13 cellular contexts compared by ENCODE assay signal in genomic region chr2:241308832-241309500, GRCh38. TPM values are rescaled to one million over a fixed set of nuclear protein-coding genes. Genes with fewer than 3 reads are reported as not detected.
A peak's percentile ranks its signal among the peaks of the same experiment; 100 is the strongest.
DNase-seq lines count a peak whose midpoint lies in the region; ATAC-seq, FAIRE-seq and TF ChIP-seq lines count a peak whose summit lies in the region.
"Had no signal": no experiment of that assay in that cellular context is flagged by ENCODE, and none has a peak within 500 bp of the region (broad histone marks: within the 10 kb centered on the region; RNA-seq: fewer than 3 reads in every experiment).

No MANE protein-coding gene starts in this region.

- no peaks in the 10 kb centered on the region for H3K23me2 ChIP-seq in H1 (ENCODE audit: low read depth, low read length)

- peak; percentile 11; the same call in 1 of the 2 replicates for ATAC-seq in Panc1
- ATAC-seq: gastroesophageal sphincter had no signal

- H4K12ac ChIP-seq in trophoblast cell (ENCODE audit: low read depth, low read length) = no peak overlapping the region

- H3K79me1 ChIP-seq in H1 (ENCODE audit: low read depth, low read length) = peaks cover 12% of the 10 kb centered on the region
- no peaks in the 10 kb centered on the region for H3K79me1 ChIP-seq in trophoblast cell (ENCODE audit: low read length)

- TF ChIP-seq CTCF in Panc1 (IDR thresholded peaks at IDR 0.05) (no peak), H1 (IDR thresholded peaks at IDR 0.05; ENCODE audit: control extremely low read depth in 1 of 3, insufficient read depth in 1 of 3, low read depth in 1 of 3, low read length in 3 of 3) (no peak), sigmoid colon (IDR thresholded peaks at IDR 0.05) (no peak)

- no peak overlapping the region for H3K4ac ChIP-seq in H1 (replicated peaks; ENCODE audit: insufficient read length, low read depth, low read length)
- peak overlapping the region; percentile 68 for H3K4ac ChIP-seq in trophoblast cell (ENCODE audit: low read depth, low read length)

- H3K18ac ChIP-seq in H1 (ENCODE audit: extremely low read depth, low read length) = no peak overlapping the region
- H3K18ac ChIP-seq in trophoblast cell (ENCODE audit: low read length) = no peak overlapping the region

- CTCF ChIA-PET in Panc1 (lab: Charles Lee) = no interaction called here
- CTCF ChIA-PET in H1 (lab: Charles Lee; ENCODE audit: partially characterized antibody) = no interaction called here

- FAIRE-seq in H1 (lab: Jason Lieb, UNC) = no peak
- FAIRE-seq: islet of Langerhans had no signal

- intact Hi-C loops in Panc1 (cut with micrococcal nuclease; ENCODE audit: unreplicated experiment) (no loop called here), sigmoid colon (cut with DNase I) (no loop called here)

- POLR2A ChIA-PET in Panc1 (lab: Charles Lee) (no interaction called here), H1 (lab: Charles Lee; ENCODE audit: partially characterized antibody) (interaction anchor here (0.6 to 1.0 kb wide), 3 partner anchors 8 to 31 kb away, joined by 3 to 4 read pairs (median 3); no protein-coding TSS in a partner anchor)

- H3K9me2 ChIP-seq in GM23248 (ENCODE audit: insufficient read depth) = no peaks in the 10 kb centered on the region

- H3K27me3 ChIP-seq in GM23248 (replicated peaks; ENCODE audit: insufficient read depth) (no peaks in the 10 kb centered on the region), Panc1 (ENCODE audit: control insufficient read depth, insufficient read depth, low read length) (no peaks in the 10 kb centered on the region), H1 (replicated peaks in 1 of 4; ENCODE audit: control insufficient read depth in 3 of 4, extremely low read depth in 1 of 4, insufficient read depth in 3 of 4, low read length in 3 of 4) (no peaks in the 10 kb centered on the region), trophoblast cell (ENCODE audit: insufficient read depth, low read length) (no peaks in the 10 kb centered on the region), sigmoid colon (no peaks in the 10 kb centered on the region)
- H3K27me3 ChIP-seq: gastroesophageal sphincter, testis had no signal

- H2BK120ac ChIP-seq in H1 (replicated peaks; ENCODE audit: low read depth, low read length) (no peak overlapping the region), trophoblast cell (ENCODE audit: insufficient read depth, low read length, poor library complexity) (no peak overlapping the region)

- H3K23ac ChIP-seq in H1 (ENCODE audit: insufficient read length) (no peak overlapping the region), trophoblast cell (ENCODE audit: low read length) (no peak overlapping the region)

- H3K36me3 ChIP-seq in GM23248 (ENCODE audit: low read depth) (no peaks in the 10 kb centered on the region), Panc1 (ENCODE audit: control insufficient read depth, insufficient read depth, low read length) (no peaks in the 10 kb centered on the region), H1 (ENCODE audit: control insufficient read depth in 2 of 4, insufficient read depth in 4 of 4, low read length in 3 of 4) (no peaks in the 10 kb centered on the region), trophoblast cell (ENCODE audit: control insufficient read depth in 1 of 2, insufficient read depth in 2 of 2, low read length in 2 of 2) (peaks cover 0 to 3% of the 10 kb centered on the region in 2 experiments), sigmoid colon (no peaks in the 10 kb centered on the region)
- H3K36me3 ChIP-seq: gastroesophageal sphincter had no signal

- H2BK15ac ChIP-seq in H1 (ENCODE audit: low read length) = no peak overlapping the region

- H2BK20ac ChIP-seq in H1 (ENCODE audit: low read length) = no peak overlapping the region

- H3K4me1 ChIP-seq in GM23248 (ENCODE audit: insufficient read depth) (peaks cover 40% of the 10 kb centered on the region), Panc1 (ENCODE audit: control insufficient read depth, insufficient read depth, low read length) (peaks cover 48% of the 10 kb centered on the region), H1 (replicated peaks in 1 of 4; ENCODE audit: control insufficient read depth in 3 of 4, insufficient read depth in 4 of 4, low read length in 3 of 4) (peaks cover 0 to 7% (median 2%) of the 10 kb centered on the region in 4 experiments; a peak in 4 of 7 replicates), trophoblast cell (ENCODE audit: control insufficient read depth in 1 of 2, insufficient read depth in 2 of 2, low read length in 2 of 2) (peaks cover 7 to 11% of the 10 kb centered on the region in 2 experiments), sigmoid colon (peaks cover 0 to 44% (median 23%) of the 10 kb centered on the region in 4 donors)

- H3K79me2 ChIP-seq in GM23248 (ENCODE audit: insufficient read depth) (peaks cover 100% of the 10 kb centered on the region), H1 (ENCODE audit: control insufficient read depth in 1 of 2, insufficient read depth in 2 of 2, low read length in 2 of 2) (peaks cover 66 to 100% of the 10 kb centered on the region in 2 experiments), trophoblast cell (ENCODE audit: control insufficient read depth, insufficient read depth, low read length, poor library complexity) (peaks cover 37% of the 10 kb centered on the region)

- H2AK5ac ChIP-seq in H1 (ENCODE audit: low read depth, low read length) = no peak overlapping the region
- no peak overlapping the region for H2AK5ac ChIP-seq in trophoblast cell (ENCODE audit: low read length)

- H2BK12ac ChIP-seq in H1 (ENCODE audit: low read depth, low read length) (no peak overlapping the region), trophoblast cell (ENCODE audit: low read length) (no peak overlapping the region)

- H4K20me1 ChIP-seq in GM23248 (ENCODE audit: insufficient read depth) = peaks cover 31% of the 10 kb centered on the region
- peaks cover 2 to 26% of the 10 kb centered on the region in 2 experiments for H4K20me1 ChIP-seq in H1 (replicated peaks in 1 of 2; ENCODE audit: control insufficient read depth in 1 of 2, insufficient read depth in 2 of 2, low read length in 2 of 2)

- H3K9me3 ChIP-seq in GM23248 (ENCODE audit: low read depth) = no peaks in the 10 kb centered on the region
- no peaks in the 10 kb centered on the region for H3K9me3 ChIP-seq in Panc1 (ENCODE audit: control insufficient read depth, insufficient read depth, low read depth, low read length)
- H3K9me3 ChIP-seq in H1 (ENCODE audit: insufficient read depth in 2 of 2, low read depth in 1 of 2, low read length in 1 of 2) = no peaks in the 10 kb centered on the region
- no peaks in the 10 kb centered on the region for H3K9me3 ChIP-seq in trophoblast cell (ENCODE audit: insufficient read depth, low read depth, low read length)
- no peaks in the 10 kb centered on the region for H3K9me3 ChIP-seq in sigmoid colon
- H3K9me3 ChIP-seq: gastroesophageal sphincter, mucosa of descending colon, testis had no signal

- H3F3A ChIP-seq in GM23248 (ENCODE audit: insufficient read depth) = peaks cover 42% of the 10 kb centered on the region

- no peak overlapping the region for H3K4me3 ChIP-seq in GM23248
- H3K4me3 ChIP-seq in Panc1 (ENCODE audit: low read depth in 2 of 2, low read length in 2 of 2) = no peak overlapping the region
- H3K4me3 ChIP-seq in H1 (ENCODE audit: extremely low read depth in 1 of 4, insufficient read depth in 2 of 4, low read depth in 3 of 4, low read length in 4 of 4) = no peak overlapping the region
- no peak overlapping the region for H3K4me3 ChIP-seq in trophoblast cell (ENCODE audit: low read depth, low read length)
- no peak overlapping the region for H3K4me3 ChIP-seq in sigmoid colon
- H3K4me3 ChIP-seq: gastroesophageal sphincter, mucosa of descending colon, testis had no signal

- no peak overlapping the region for H3K56ac ChIP-seq in H1 (replicated peaks; ENCODE audit: insufficient read length, low read depth, low read length)

- H3K14ac ChIP-seq in H1 (ENCODE audit: insufficient read length) (no peak overlapping the region), trophoblast cell (ENCODE audit: low read length) (no peak overlapping the region)

- no peak overlapping the region for H4K5ac ChIP-seq in H1 (ENCODE audit: insufficient read length, low read depth, low read length)

- no TSS peak for BruUV-seq in Panc1 (replicated peaks; lab: Mats Ljungman, UMichigan)

- H3K9ac ChIP-seq in GM23248 (0 out of 2 replicates have a peak overlapping the region, but pooled peaks have one; percentile 32), H1 (replicated peaks in 1 of 4; ENCODE audit: extremely low read depth in 1 of 4, low read depth in 3 of 4, low read length in 3 of 4) (no peak overlapping the region; a peak in 1 of 7 replicates), trophoblast cell (ENCODE audit: low read length) (no peak overlapping the region)

- H2BK5ac ChIP-seq in H1 (ENCODE audit: low read depth, low read length) (0 out of 2 replicates have a peak overlapping the region, but pooled peaks have one; percentile 38), trophoblast cell (ENCODE audit: low read depth, low read length, poor library complexity) (no peak overlapping the region)

- DNase-seq in GM23248 (no peak), Panc1 (ENCODE audit: low read depth, low spot score) (no peak), H1 (ENCODE audit: low read depth in 1 of 2, low spot score in 2 of 2) (no peak), trophoblast cell (no peak), sigmoid colon (no peak), DMS53 treated with DMSO at 0.1 percent for 48 hours (lab: John Stamatoyannopoulos, UW; ENCODE audit: unreplicated experiment) (no peak), LoVo (ENCODE audit: low spot score) (no peak)
- DNase-seq: COR-L47, NCI-H69, testis had no signal

- TF ChIP-seq RAD21 in H1 (IDR thresholded peaks at IDR 0.05 in 1 of 2, conservative IDR thresholded peaks at IDR 0.05 in 1 of 2; ENCODE audit: low read depth in 2 of 2, low read length in 2 of 2) = no peak

- in situ Hi-C loops in GM23248 (cut with MboI) = no loop called here
- in situ Hi-C loops in Panc1 (cut with HindIII; ENCODE audit: low pct_unique_long_range_greater_than_20kb, low sequenced_read_pairs) = no loop called here

- H4K91ac ChIP-seq in H1 (replicated peaks; ENCODE audit: insufficient read length, low read length) = no peak overlapping the region
- H4K91ac ChIP-seq in trophoblast cell (ENCODE audit: low read depth, low read length) = no peak overlapping the region

- H2AFZ ChIP-seq in GM23248 (no peak overlapping the region), H1 (ENCODE audit: low read length) (no peak overlapping the region), trophoblast cell (ENCODE audit: insufficient read depth, low read length, poor library complexity) (no peak overlapping the region)

- no peak overlapping the region for H4K8ac ChIP-seq in H1 (ENCODE audit: extremely low read depth, insufficient read depth, low read length)
- H4K8ac ChIP-seq in trophoblast cell (ENCODE audit: low read depth, low read length) = no peak overlapping the region

- TF ChIP-seq POLR2A in H1 (IDR thresholded peaks at IDR 0.05; ENCODE audit: control extremely low read depth in 1 of 2, low read depth in 2 of 2, low read length in 2 of 2) = no peak
- no peak for TF ChIP-seq POLR2A in sigmoid colon (IDR thresholded peaks at IDR 0.05)

- TF ChIP-seq EP300 in H1 (IDR thresholded peaks at IDR 0.05; ENCODE audit: borderline replicate concordance in 1 of 2, low read depth in 2 of 2, low read length in 2 of 2) (no peak), sigmoid colon (IDR thresholded peaks at IDR 0.05) (no peak)

- WGBS in GM23248 (ENCODE audit: low coverage in 1 of 2, low lambda C conversion rate in 2 of 2, missing lambda C conversion rate in 2 of 2), 2 experiments = 89 to 90% methylated on average over 18 of the region's 18 CpGs
- 88% methylated on average over 18 of the region's 18 CpGs; no CpG with 5 or more reads in 1 of the 2 experiments for WGBS in H1 (ENCODE audit: extremely low coverage in 1 of 2, insufficient coverage in 1 of 2, insufficient read length in 1 of 2, insufficient replicate concordance in 2 of 2, low coverage in 1 of 2, low lambda C conversion rate in 2 of 2, missing lambda C conversion rate in 1 of 2), 2 experiments
- WGBS in trophoblast cell (ENCODE audit: extremely low coverage, insufficient coverage, insufficient read length) = no CpG with 5 or more reads among the region's 18 CpGs
- WGBS in sigmoid colon, 2 donors = 90 to 91% methylated on average over 18 of the region's 18 CpGs

- H3K4me2 ChIP-seq in GM23248 (ENCODE audit: unreplicated experiment) = no peak overlapping the region
- H3K4me2 ChIP-seq in H1 (ENCODE audit: insufficient read depth in 1 of 2, low read depth in 2 of 2, low read length in 2 of 2) = no peak overlapping the region
- H3K4me2 ChIP-seq in trophoblast cell (ENCODE audit: low read length) = no peak overlapping the region

- H3K27ac ChIP-seq in GM23248 (0 out of 2 replicates have a peak overlapping the region, but pooled peaks have one; percentile 55), Panc1 (ENCODE audit: low read length) (no peak overlapping the region; the same call in 1 of the 2 replicates), H1 (ENCODE audit: low read depth, low read length) (no peak overlapping the region), trophoblast cell (ENCODE audit: low read depth, low read length) (no peak overlapping the region), sigmoid colon (no peak overlapping the region)
- H3K27ac ChIP-seq: gastroesophageal sphincter, testis had no signal

RNA-seq across cellular contexts. Expression of gene HDLBP, which starts 6.5 kb away (rescaled TPM):
- total RNA-seq in GM23248 (2014; rRNA removed; shearing (Covaris generic)) = 707 and 711 TPM in 2 replicates
- polyA plus RNA-seq in GM23248 (2016; fragmentation: Nextera tagmentation; extraction: Ambion mirVana) (602 and 613 TPM in 2 replicates), H1 (2011; rRNA removed) (185 and 249 TPM in 2 replicates), sigmoid colon (100 to 1,000 TPM; 115 to 182 (median 117) TPM)
- total RNA-seq in Panc1 (2021; ENCODE audit: unreplicated experiment) (656 TPM), sigmoid colon (100 to 1,000 TPM; 201 to 281 (median 247) TPM)
- polyA plus RNA-seq in Panc1 (2012; ENCODE audit: insufficient read length) = 717 TPM
- total RNA-seq in H1 (2021; fragmentation: NEBNext Ultra II Directional; extraction: Animal tissue kit (Norgen Biotek cat#: 25700)) = 329 and 360 TPM in 2 replicates
- 190 TPM for polyA plus RNA-seq in H1 (2011; cell fraction: cytosol; rRNA removed)
- polyA plus RNA-seq in H1 (2011; cell fraction: nucleus; rRNA removed) = 408 TPM
- 229 to 294 TPM (median 245 TPM) in 4 replicates for polyA plus RNA-seq in H1 (2012, experiment 1 of 2)
- polyA plus RNA-seq in H1 (2012, experiment 2 of 2) = 59.7 TPM
- polyA plus RNA-seq in H1 (2013, experiment 1 of 2) = 226 TPM
- polyA plus RNA-seq in H1 (2013, experiment 2 of 2) = 224 TPM
- 293 and 335 TPM in 2 replicates for polyA minus RNA-seq in H1 (2011; rRNA and poly(A)+ RNA removed)
- 199 TPM for polyA minus RNA-seq in H1 (2011; cell fraction: cytosol; rRNA and poly(A)+ RNA removed)
- 240 TPM for polyA minus RNA-seq in H1 (2011; cell fraction: nucleus; rRNA and poly(A)+ RNA removed)
- polyA plus RNA-seq in trophoblast cell (2013) = 771 and 822 TPM in 2 replicates

RNA-seq across cellular contexts. Expression of gene SEPTIN2, which starts 6.8 kb away (rescaled TPM):
- 480 and 499 TPM in 2 replicates for total RNA-seq in GM23248 (2014; rRNA removed; shearing (Covaris generic))
- polyA plus RNA-seq in GM23248 (2016; fragmentation: Nextera tagmentation; extraction: Ambion mirVana) (512 and 518 TPM in 2 replicates), H1 (2011; rRNA removed) (288 and 650 TPM in 2 replicates), sigmoid colon (100 to 1,000 TPM; 135 to 178 (median 166) TPM)
- total RNA-seq in Panc1 (2021; ENCODE audit: unreplicated experiment) (303 TPM), sigmoid colon (100 to 1,000 TPM; 245 to 295 (median 286) TPM)
- 243 TPM for polyA plus RNA-seq in Panc1 (2012; ENCODE audit: insufficient read length)
- total RNA-seq in H1 (2021; fragmentation: NEBNext Ultra II Directional; extraction: Animal tissue kit (Norgen Biotek cat#: 25700)) = 373 and 392 TPM in 2 replicates
- polyA plus RNA-seq in H1 (2011; cell fraction: cytosol; rRNA removed) = 371 TPM
- 129 TPM for polyA plus RNA-seq in H1 (2011; cell fraction: nucleus; rRNA removed)
- polyA plus RNA-seq in H1 (2012, experiment 1 of 2) = 266 to 324 TPM (median 286 TPM) in 4 replicates
- polyA plus RNA-seq in H1 (2012, experiment 2 of 2) = 36.9 TPM
- polyA plus RNA-seq in H1 (2013, experiment 1 of 2) = 224 TPM
- 227 TPM for polyA plus RNA-seq in H1 (2013, experiment 2 of 2)
- 293 and 438 TPM in 2 replicates for polyA minus RNA-seq in H1 (2011; rRNA and poly(A)+ RNA removed)
- 150 TPM for polyA minus RNA-seq in H1 (2011; cell fraction: cytosol; rRNA and poly(A)+ RNA removed)
- 219 TPM for polyA minus RNA-seq in H1 (2011; cell fraction: nucleus; rRNA and poly(A)+ RNA removed)
- 334 and 340 TPM in 2 replicates for polyA plus RNA-seq in trophoblast cell (2013)

RNA-seq across cellular contexts. Expression of gene FARP2, which starts 47.1 kb away (rescaled TPM):
- 39.0 and 45.9 TPM in 2 replicates for total RNA-seq in GM23248 (2014; rRNA removed; shearing (Covaris generic))
- polyA plus RNA-seq in GM23248 (2016; fragmentation: Nextera tagmentation; extraction: Ambion mirVana) = 30.9 and 39.7 TPM in 2 replicates
- total RNA-seq in Panc1 (2021; ENCODE audit: unreplicated experiment) = 80.3 TPM
- polyA plus RNA-seq in Panc1 (2012; ENCODE audit: insufficient read length) = 36.6 TPM
- 33.4 and 35.7 TPM in 2 replicates for total RNA-seq in H1 (2021; fragmentation: NEBNext Ultra II Directional; extraction: Animal tissue kit (Norgen Biotek cat#: 25700))
- 12.4 and 12.7 TPM in 2 replicates for polyA plus RNA-seq in H1 (2011; rRNA removed)
- 11.9 TPM for polyA plus RNA-seq in H1 (2011; cell fraction: cytosol; rRNA removed)
- 25.5 TPM for polyA plus RNA-seq in H1 (2011; cell fraction: nucleus; rRNA removed)
- polyA plus RNA-seq in H1 (2012, experiment 1 of 2) = 12.1 to 18.4 TPM (median 17.0 TPM) in 4 replicates
- 4.6 TPM for polyA plus RNA-seq in H1 (2012, experiment 2 of 2)
- 12.1 TPM for polyA plus RNA-seq in H1 (2013, experiment 1 of 2)
- 11.4 TPM for polyA plus RNA-seq in H1 (2013, experiment 2 of 2)
- 34.4 and 36.1 TPM in 2 replicates for polyA minus RNA-seq in H1 (2011; rRNA and poly(A)+ RNA removed)
- polyA minus RNA-seq in H1 (2011; cell fraction: cytosol; rRNA and poly(A)+ RNA removed) = 14.8 TPM
- 40.0 TPM for polyA minus RNA-seq in H1 (2011; cell fraction: nucleus; rRNA and poly(A)+ RNA removed)
- polyA plus RNA-seq in trophoblast cell (2013) = 20.0 and 20.1 TPM in 2 replicates
- 10 to 100 TPM; 19.3 to 32.6 (median 28.1) TPM for total RNA-seq in sigmoid colon
- polyA plus RNA-seq in sigmoid colon = 10 to 100 TPM; 24.0 to 41.6 (median 33.0) TPM
